Comparison of ENCODE assay signal across 8 cellular contexts in genomic region chr7:7180725-7181428, GRCh38. TPM values are rescaled to one million over a fixed set of nuclear protein-coding genes. Genes with fewer than 3 reads are reported as not detected.
DNase-seq lines count a peak whose midpoint lies in the region; TF ChIP-seq lines count a peak whose summit lies in the region.

No MANE protein-coding gene starts in this region.

- H3K27ac Mint-ChIP-seq in CD8-positive, alpha-beta memory T cell = peak overlapping the region; percentile 91 to 98 (median 98)
- H3K27ac Mint-ChIP-seq in endodermal cell (no peak overlapping the region), osteocyte (ENCODE audit: unreplicated experiment) (peak overlapping the region; percentile 9)

- H4K20me1 ChIP-seq in OCI-LY1 (ENCODE audit: insufficient read depth, low read length) = no peaks in the 10 kb centered on the region

- peak overlapping the region; percentile 5 to 98 (median 93) for H3K4me3 Mint-ChIP-seq in CD8-positive, alpha-beta memory T cell
- peak overlapping the region; percentile 82 for H3K4me3 Mint-ChIP-seq in endodermal cell
- H3K4me3 Mint-ChIP-seq in osteocyte (ENCODE audit: unreplicated experiment) = no peak overlapping the region

- TF ChIP-seq CTCF in OCI-LY1 (IDR thresholded peaks at IDR 0.05; ENCODE audit: low read length) (no peak), endodermal cell (conservative IDR thresholded peaks at IDR 0.05) (no peak), osteocyte (IDR thresholded peaks at IDR 0.05) (no peak)

- POLR2A ChIA-PET in CD8-positive, alpha-beta memory T cell (lab: Charles Lee) = interaction anchor here (0.6 to 2.2 kb wide), 3 partner anchors 23 to 78 kb away, joined by 3 to 17 read pairs (median 3); no protein-coding TSS in a partner anchor

- H2AFZ ChIP-seq in OCI-LY1 (ENCODE audit: low read length) = no peak overlapping the region

- no peaks in the 10 kb centered on the region for H3K27me3 ChIP-seq in CD8-positive, alpha-beta memory T cell (ENCODE audit: insufficient read depth, low read length, poor library complexity, severe bottlenecking)
- H3K27me3 ChIP-seq in OCI-LY1 (ENCODE audit: insufficient read depth, low read length) = no peaks in the 10 kb centered on the region
- H3K27me3 ChIP-seq in endodermal cell (ENCODE audit: control insufficient read depth, insufficient read depth, low read length, poor library complexity, severe bottlenecking) = no peaks in the 10 kb centered on the region

- peak overlapping the region; percentile 83 for H3K9ac ChIP-seq in OCI-LY1 (ENCODE audit: low read length)
- H3K9ac ChIP-seq in endodermal cell (ENCODE audit: extremely low read depth, low read length, poor library complexity, severe bottlenecking) = no peak overlapping the region

- peak overlapping the region; percentile 100 for H3K4me3 ChIP-seq in CD8-positive, alpha-beta memory T cell (ENCODE audit: low read length)
- peak overlapping the region; percentile 75 for H3K4me3 ChIP-seq in OCI-LY1 (ENCODE audit: low read depth, low read length, poor library complexity, severe bottlenecking)
- peak overlapping the region; percentile 98 for H3K4me3 ChIP-seq in endodermal cell (ENCODE audit: low read length)

- H3K4me1 ChIP-seq in CD8-positive, alpha-beta memory T cell (ENCODE audit: insufficient read depth, low read length) = peaks cover 31% of the 10 kb centered on the region
- peaks cover 33% of the 10 kb centered on the region for H3K4me1 ChIP-seq in OCI-LY1 (ENCODE audit: insufficient read depth, low read length, severe bottlenecking)
- peaks cover 3% of the 10 kb centered on the region for H3K4me1 ChIP-seq in endodermal cell (ENCODE audit: control insufficient read depth, insufficient read depth, low read length)

- H3K79me2 ChIP-seq in OCI-LY1 (ENCODE audit: insufficient read depth, low read length) = peaks cover 28% of the 10 kb centered on the region

- peaks cover 24 to 33% (median 26%) of the 10 kb centered on the region in 3 donors for H3K4me1 Mint-ChIP-seq in CD8-positive, alpha-beta memory T cell
- peaks cover 33% of the 10 kb centered on the region for H3K4me1 Mint-ChIP-seq in endodermal cell
- H3K4me1 Mint-ChIP-seq in osteocyte (ENCODE audit: unreplicated experiment) = peaks cover 47% of the 10 kb centered on the region

- H3F3A ChIP-seq in OCI-LY1 (ENCODE audit: insufficient read depth, low read length) = no peaks in the 10 kb centered on the region

- H3K36me3 ChIP-seq in CD8-positive, alpha-beta memory T cell (ENCODE audit: insufficient read depth, low read length) = no peaks in the 10 kb centered on the region
- H3K36me3 ChIP-seq in OCI-LY1 (ENCODE audit: insufficient read depth, low read length) = peaks cover 10% of the 10 kb centered on the region
- H3K36me3 ChIP-seq in endodermal cell (ENCODE audit: control insufficient read depth, insufficient read depth, low read length) = peaks cover 16% of the 10 kb centered on the region

- H3K9me2 ChIP-seq in OCI-LY1 (ENCODE audit: low read depth, low read length) = no peaks in the 10 kb centered on the region

- CTCF ChIA-PET in CD8-positive, alpha-beta memory T cell (lab: Charles Lee) = interaction anchor here (0.9 to 4.8 kb wide), 15 partner anchors 10 to 460 kb away, joined by 3 to 36 read pairs (median 5); partner anchors contain the start of gene UMAD1

- no peaks in the 10 kb centered on the region for H3K9me3 ChIP-seq in CD8-positive, alpha-beta memory T cell (ENCODE audit: low read length)
- H3K9me3 ChIP-seq in OCI-LY1 (ENCODE audit: low read length) = no peaks in the 10 kb centered on the region
- peaks cover 1% of the 10 kb centered on the region for H3K9me3 ChIP-seq in endodermal cell (ENCODE audit: control insufficient read depth, low read length)

- no peak for DNase-seq in CD8-positive, alpha-beta memory T cell
- DNase-seq in endodermal cell (no peak), osteocyte (ENCODE audit: extremely low spot score, unreplicated experiment) (no peak), NCI-H446 (lab: John Stamatoyannopoulos, UW) (no peak), NCI-H146 treated with DMSO at 0.1 percent for 48 hours (lab: John Stamatoyannopoulos, UW; ENCODE audit: unreplicated experiment) (no peak), HUDEP-2 (lab: John Stamatoyannopoulos, UW; ENCODE audit: unreplicated experiment in 76 of 76) (no peak)
- DNase-seq in stimulated activated CD4-positive, alpha-beta T cell treated with anti-CD3 and anti-CD28 coated beads, Interleukin-4, amount 100 ng/mL, for 4 hours = no peak

- peaks cover 0 to 8% (median 4%) of the 10 kb centered on the region in 3 donors for H3K36me3 Mint-ChIP-seq in CD8-positive, alpha-beta memory T cell
- H3K36me3 Mint-ChIP-seq in endodermal cell (ENCODE audit: low read depth) (no peaks in the 10 kb centered on the region), osteocyte (ENCODE audit: unreplicated experiment) (no peaks in the 10 kb centered on the region)

- H3K27ac ChIP-seq in CD8-positive, alpha-beta memory T cell (ENCODE audit: low read depth, low read length) = peak overlapping the region; percentile 95
- H3K27ac ChIP-seq in OCI-LY1 (ENCODE audit: low read depth, low read length, poor library complexity, severe bottlenecking) (peak overlapping the region; percentile 94), endodermal cell (ENCODE audit: low read depth, low read length) (no peak overlapping the region)

- 93% methylated on average over 3 to 8 of the region's 8 CpGs for WGBS in endodermal cell (ENCODE audit: insufficient coverage in 1 of 2, insufficient read length in 1 of 2), 2 experiments

- H3K4me2 ChIP-seq in OCI-LY1 (ENCODE audit: low read length) = peak overlapping the region; percentile 90

- no peaks in the 10 kb centered on the region for H3K27me3 Mint-ChIP-seq in CD8-positive, alpha-beta memory T cell
- H3K27me3 Mint-ChIP-seq in endodermal cell (ENCODE audit: insufficient read depth) (no peaks in the 10 kb centered on the region), osteocyte (ENCODE audit: unreplicated experiment) (no peaks in the 10 kb centered on the region)

- no peaks in the 10 kb centered on the region for H3K9me3 Mint-ChIP-seq in CD8-positive, alpha-beta memory T cell
- H3K9me3 Mint-ChIP-seq in endodermal cell (no peaks in the 10 kb centered on the region), osteocyte (ENCODE audit: unreplicated experiment) (no peaks in the 10 kb centered on the region)

RNA-seq across cellular contexts. Expression of gene C1GALT1, which starts 1.5 kb away (rescaled TPM):
- total RNA-seq in CD8-positive, alpha-beta memory T cell = 10 to 100 TPM; 40.4 to 40.7 TPM
- 53.4 TPM for polyA plus RNA-seq in CD8-positive, alpha-beta memory T cell
- total RNA-seq in endodermal cell = 100 to 1,000 TPM in 1 of 2 donors, 10 to 100 TPM in 1; 65.7 to 132 TPM
- polyA plus RNA-seq in endodermal cell (2013, experiment 1 of 2) = 38.2 TPM
- polyA plus RNA-seq in endodermal cell (2013, experiment 2 of 2) = 48.4 TPM
- total RNA-seq in osteocyte = 26.2 and 30.9 TPM in 2 replicates
